In the genomic region with DNA sequence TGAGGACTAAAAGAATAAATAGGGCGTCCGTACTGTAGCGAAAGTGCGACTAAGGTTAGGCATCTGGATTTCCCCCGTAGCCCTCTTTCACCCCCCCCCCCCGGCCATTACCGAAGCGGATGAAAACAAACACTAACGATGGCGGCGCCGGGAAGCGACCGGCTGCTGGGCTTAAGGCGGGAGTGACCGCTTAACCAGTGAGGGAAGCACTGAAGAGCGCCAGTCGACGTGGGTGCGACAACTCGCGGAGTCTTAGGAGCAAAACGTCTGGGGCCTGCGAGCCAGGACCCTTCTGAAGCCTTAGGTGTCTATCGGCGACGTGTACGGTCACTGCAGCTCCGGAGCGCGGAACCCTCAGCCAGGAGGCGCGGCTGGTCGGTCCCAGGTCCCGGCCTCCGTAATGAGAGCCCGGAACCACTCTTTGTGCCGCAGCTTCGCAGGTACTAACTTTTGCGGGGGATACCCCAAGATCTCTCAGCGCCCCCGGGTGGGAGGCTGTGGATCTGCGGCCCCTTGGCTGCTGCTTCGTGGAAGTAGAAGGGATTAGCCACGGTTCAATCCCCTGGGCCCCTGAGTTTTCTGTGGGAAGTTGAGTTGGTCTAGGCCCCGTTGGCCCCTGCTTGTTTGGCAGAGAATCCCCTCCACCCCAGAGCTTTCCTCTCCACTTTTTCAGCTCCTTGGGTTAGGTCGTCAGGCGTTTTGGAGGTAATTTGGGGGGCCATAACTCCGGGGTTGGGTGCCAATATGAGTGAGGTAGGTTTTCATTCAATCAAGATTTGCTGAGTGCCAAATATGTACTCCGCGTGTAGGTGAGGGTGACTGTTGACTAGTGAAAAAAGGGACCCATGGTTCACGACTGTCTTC, we compare ENCODE assay signal across 8 cellular contexts. TPM values are rescaled to one million over a fixed set of nuclear protein-coding genes. Genes with fewer than 3 reads are reported as not detected.
A peak's percentile ranks its signal among the peaks of the same experiment; 100 is the strongest.
DNase-seq lines count a peak whose midpoint lies in the region; ATAC-seq, FAIRE-seq and TF ChIP-seq lines count a peak whose summit lies in the region.

A gene (plus strand): TSS at position 103 of the 864 bp plus-strand sequence. CDS start 26,739 bp downstream, outside the sequence.

- POLR2A ChIA-PET in PC-9 (lab: Charles Lee; ENCODE audit: unreplicated experiment): interaction anchor here (0.5 to 0.7 kb wide), 3 partner anchors 27 to 90 kb away, joined by 3 to 23 read pairs (median 7); no protein-coding TSS in a partner anchor

- peaks cover 24% of the 10 kb centered on the region for H3K4me1 ChIP-seq in PC-9 (replicated peaks; ENCODE audit: insufficient read depth)
- H3K4me1 ChIP-seq in esophagus squamous epithelium: peaks cover 10 to 56% (median 22%) of the 10 kb centered on the region in 3 donors

- TF ChIP-seq POLR2A in esophagus squamous epithelium (IDR thresholded peaks at IDR 0.05): peak in 1 of 4 donors; percentile 0

- FAIRE-seq in D721Med (lab: Jason Lieb, UNC) (no peak), HTR-8/SVneo (lab: Jason Lieb, UNC) (no peak)

- BruUV-seq in PC-9 (replicated peaks; lab: Mats Ljungman, UMichigan): TSS peak; percentile 70

- H4K20me1 ChIP-seq in PC-9 (ENCODE audit: insufficient read depth): peaks cover 11% of the 10 kb centered on the region

- H3K4me3 ChIP-seq in PC-9 (peak within 1 kb of the TSS; percentile 95), esophagus squamous epithelium (peak within 1 kb of the TSS; percentile 92 to 100 (median 96))

- H3K4me1 Mint-ChIP-seq in naive B cell: peaks cover 26 to 47% (median 28%) of the 10 kb centered on the region in 3 donors
- peaks cover 48% of the 10 kb centered on the region for H3K4me1 Mint-ChIP-seq in stimulated activated effector memory CD8-positive, alpha-beta T cell treated with anti-CD3 and anti-CD28 coated beads, Interleukin-12 subunit alpha, Interleukin-12 subunit beta, amount 100 ng/mL, for 72 hours

- peak within 1 kb of the TSS; percentile 99 to 100 (median 99) for H3K27ac Mint-ChIP-seq in naive B cell
- peak within 1 kb of the TSS; percentile 100 for H3K27ac Mint-ChIP-seq in stimulated activated effector memory CD8-positive, alpha-beta T cell treated with anti-CD3 and anti-CD28 coated beads, Interleukin-12 subunit alpha, Interleukin-12 subunit beta, amount 100 ng/mL, for 72 hours

- CTCF ChIA-PET in PC-9 (lab: Charles Lee): interaction anchor here (0.6 to 2.2 kb wide), 6 partner anchors 20 to 234 kb away, joined by 3 to 12 read pairs (median 3); no protein-coding TSS in a partner anchor

- peaks cover 15% of the 10 kb centered on the region for H3F3A ChIP-seq in PC-9 (ENCODE audit: insufficient read depth, low read depth)

- peak within 1 kb of the TSS; percentile 90 for H2AFZ ChIP-seq in PC-9

- H3K27me3 Mint-ChIP-seq in naive B cell: no peaks in the 10 kb centered on the region

- H3K9me3 ChIP-seq in PC-9 (ENCODE audit: insufficient read depth, low read depth) (no peaks in the 10 kb centered on the region), esophagus squamous epithelium (no peaks in the 10 kb centered on the region)

- H3K79me2 ChIP-seq in PC-9 (ENCODE audit: low read depth): peaks cover 64% of the 10 kb centered on the region

- peak within 1 kb of the TSS; percentile 92 to 99 (median 98) for H3K4me3 Mint-ChIP-seq in naive B cell
- peak within 1 kb of the TSS; percentile 92 for H3K4me3 Mint-ChIP-seq in stimulated activated effector memory CD8-positive, alpha-beta T cell treated with anti-CD3 and anti-CD28 coated beads, Interleukin-12 subunit alpha, Interleukin-12 subunit beta, amount 100 ng/mL, for 72 hours

- no peaks in the 10 kb centered on the region for H3K27me3 ChIP-seq in PC-9 (ENCODE audit: insufficient read depth, low read depth)
- H3K27me3 ChIP-seq in esophagus squamous epithelium: no peaks in the 10 kb centered on the region

- H3K36me3 Mint-ChIP-seq in naive B cell: peaks cover 0 to 5% of the 10 kb centered on the region in 2 donors
- peaks cover 46% of the 10 kb centered on the region for H3K36me3 Mint-ChIP-seq in stimulated activated effector memory CD8-positive, alpha-beta T cell treated with anti-CD3 and anti-CD28 coated beads, Interleukin-12 subunit alpha, Interleukin-12 subunit beta, amount 100 ng/mL, for 72 hours

- H3K36me3 ChIP-seq in PC-9 (ENCODE audit: low read depth) (peaks cover 4% of the 10 kb centered on the region; the same call in 1 of the 2 replicates), esophagus squamous epithelium (peaks cover 0 to 32% (median 0%) of the 10 kb centered on the region in 3 donors)

- DNase-seq in D721Med (ENCODE audit: insufficient read length, low spot score) (peak; percentile 54), HTR-8/SVneo (ENCODE audit: insufficient read length, low spot score) (peak; percentile 79), PC-9 (peak; percentile 73 to 84), esophagus squamous epithelium (lab: John Stamatoyannopoulos, UW) (peak; percentile 37), naive B cell (peak; percentile 79)
- DNase-seq in activated T-cell treated with anti-CD3 and anti-CD28 coated beads, Interleukin-2, amount 50 U/mL, for 48 hours: peak; percentile 88
- peak; percentile 75 to 91 for DNase-seq in stimulated activated effector memory CD8-positive, alpha-beta T cell treated with anti-CD3 and anti-CD28 coated beads, Interleukin-12 subunit alpha, Interleukin-12 subunit beta, amount 100 ng/mL, for 72 hours (ENCODE audit: low spot score in 2 of 2)

- intact Hi-C loops in PC-9 (cut with micrococcal nuclease; ENCODE audit: unreplicated experiment): loop anchor here (1.0 to 5.0 kb wide), 6 partner anchors 63 to 255 kb away; a partner anchor contains a TSS
- intact Hi-C loops in esophagus squamous epithelium (cut with DNase I): no loop called here

- H3K9me2 ChIP-seq in PC-9 (ENCODE audit: insufficient read depth): no peaks in the 10 kb centered on the region

- H3K27ac ChIP-seq in PC-9 (peak within 1 kb of the TSS; percentile 95), esophagus squamous epithelium (peak within 1 kb of the TSS; percentile 97 to 100 (median 99))

- ATAC-seq in GM21367 (IDR thresholded peaks at IDR 0.05; ENCODE audit: unreplicated experiment): peak; percentile 42
- peak; percentile 59 to 66 for ATAC-seq in naive B cell (ENCODE audit: low read depth in 2 of 2)
- ATAC-seq in stimulated activated effector memory CD8-positive, alpha-beta T cell treated with anti-CD3 and anti-CD28 coated beads, Interleukin-12 subunit alpha, Interleukin-12 subunit beta, amount 100 ng/mL, for 72 hours: peak; percentile 76

- TF ChIP-seq CTCF in D721Med (IDR thresholded peaks at IDR 0.05; ENCODE audit: insufficient read depth, missing control alignments): peak; percentile 74
- peak; percentile 90 for TF ChIP-seq CTCF in PC-9 (conservative IDR thresholded peaks at IDR 0.05)
- peak; percentile 56 to 80 (median 76) for TF ChIP-seq CTCF in esophagus squamous epithelium (IDR thresholded peaks at IDR 0.05)

- H3K4me2 ChIP-seq in PC-9: peak within 1 kb of the TSS; percentile 88

- 0 to 1% methylated on average over 19 to 38 of the region's 52 CpGs for WGBS in esophagus squamous epithelium, 2 donors

- no peaks in the 10 kb centered on the region for H3K9me3 Mint-ChIP-seq in naive B cell
- no peaks in the 10 kb centered on the region for H3K9me3 Mint-ChIP-seq in stimulated activated effector memory CD8-positive, alpha-beta T cell treated with anti-CD3 and anti-CD28 coated beads, Interleukin-12 subunit alpha, Interleukin-12 subunit beta, amount 100 ng/mL, for 72 hours

RNA-seq across cellular contexts. Expression of the gene that starts here (rescaled TPM):
- total RNA-seq in PC-9 (2021) (109 TPM in 2 replicates), esophagus squamous epithelium (10 to 100 TPM; 40.9 to 79.4 (median 66.4) TPM)
- 10 to 100 TPM; 43.3 to 70.8 (median 56.3) TPM for polyA plus RNA-seq in naive B cell (ENCODE audit: low read depth in 6 of 6)

Comparison
In these comparisons a context has a peak if more than half of its experiments do, and no peak if none do; other contexts are left out.
1. Peak in every context shown above with its lines: DNase-seq, ATAC-seq, H3K4me3 ChIP-seq and H3K27ac ChIP-seq.
2. DNase-seq: peak in every context shown above with its lines; median percentile 88 in activated T-cell treated with anti-CD3 and anti-CD28 coated beads, Interleukin-2, amount 50 U/mL, for 48 hours; 83 in stimulated activated effector memory CD8-positive, alpha-beta T cell treated with anti-CD3 and anti-CD28 coated beads, Interleukin-12 subunit alpha, Interleukin-12 subunit beta, amount 100 ng/mL, for 72 hours; 79 in HTR-8/SVneo; 79 in naive B cell; 78 in PC-9; 54 in D721Med; 37 in esophagus squamous epithelium.